Comparison of ENCODE assay signal across 1 cellular context in the genomic region with DNA sequence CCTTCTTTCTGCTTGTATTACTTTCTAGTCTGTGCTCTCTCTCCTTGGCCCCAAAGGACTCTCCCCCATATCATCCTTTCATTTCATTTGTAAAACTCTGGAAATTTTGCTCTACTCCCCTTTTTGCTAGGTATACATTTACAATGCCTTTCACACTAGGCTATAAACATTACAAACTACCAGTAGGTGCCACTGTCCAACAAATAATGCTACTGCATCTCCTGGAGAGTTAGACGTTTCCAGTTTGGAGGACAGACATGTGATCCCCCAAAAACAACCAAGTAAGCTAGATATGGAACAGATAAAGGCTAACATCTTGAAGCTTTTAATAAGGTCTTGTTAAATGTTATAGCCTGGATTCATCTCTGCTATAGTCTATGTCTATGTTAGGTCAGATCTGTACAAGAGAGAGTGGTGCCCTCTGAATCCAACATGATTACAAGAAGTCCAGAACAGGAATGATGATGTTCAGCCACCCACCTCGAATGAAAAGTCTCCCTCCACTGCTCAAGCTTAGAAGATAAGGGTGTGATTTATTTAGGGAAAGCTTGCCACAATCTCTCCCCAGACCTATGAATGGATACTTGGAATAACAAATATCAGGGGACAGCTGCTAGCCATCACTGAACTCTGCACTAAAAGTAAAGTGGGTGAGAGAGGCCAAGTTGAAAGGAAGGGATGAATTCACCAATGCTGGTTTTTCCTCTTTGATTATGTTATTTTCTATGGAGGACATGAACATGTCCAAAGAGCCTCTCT.
TF ChIP-seq lines count a peak whose summit lies in the region.

No MANE protein-coding gene starts in this region.

TF ChIP-seq in GM12878, 131 proteins besides CTCF, POLR2A, EP300 and RAD21 (continued from another document):
- TF ChIP-seq BRCA1 (IDR thresholded peaks at IDR 0.05; ENCODE audit: low read depth, low read length) = no peak
- TF ChIP-seq SMAD5 (IDR thresholded peaks at IDR 0.05; ENCODE audit: low read depth) = no peak
- no peak for TF ChIP-seq CHD1 (IDR thresholded peaks at IDR 0.05; ENCODE audit: low read depth, low read length)
